ENCODE assay signal across 25 cellular contexts in the genomic region with DNA sequence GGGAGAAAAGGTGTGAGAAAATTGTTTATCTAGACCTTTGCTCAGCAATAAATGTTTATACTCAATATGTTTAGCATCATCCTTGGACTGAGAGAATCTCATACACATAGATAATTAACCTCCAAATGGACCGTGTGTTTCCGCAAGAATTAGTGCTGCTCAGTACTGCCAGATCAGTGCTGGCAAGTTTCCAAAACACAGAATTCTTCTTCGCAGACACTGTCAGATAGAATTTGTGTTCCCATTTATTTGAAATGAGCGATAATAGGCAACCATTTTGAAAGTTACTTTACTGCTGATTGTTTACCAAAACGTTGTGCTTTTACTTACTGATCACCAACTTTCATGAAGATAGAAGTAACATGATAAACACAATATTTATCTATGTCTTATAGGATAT. TPM values are rescaled to one million over a fixed set of nuclear protein-coding genes. Genes with fewer than 3 reads are reported as not detected.
DNase-seq lines count a peak whose midpoint lies in the region; FAIRE-seq and TF ChIP-seq lines count a peak whose summit lies in the region.
"Had no signal": no experiment of that assay in that cellular context is flagged by ENCODE, and none has a peak within 500 bp of the region (broad histone marks: within the 10 kb centered on the region; RNA-seq: fewer than 3 reads in every experiment).

No MANE protein-coding gene starts in this region.

- FAIRE-seq in islet of Langerhans (lab: Jason Lieb, UNC) = peak; percentile 55
- FAIRE-seq: HepG2, keratinocyte, RCC 7860 had no signal

- peaks cover 42% of the 10 kb centered on the region for H3K4me1 Mint-ChIP-seq in HFFc6 (ENCODE audit: low read depth)
- H3K4me1 Mint-ChIP-seq: activated T-helper 17 cell treated with anti-CD3 and anti-CD28 coated beads, Interleukin-2, amount 50 U/mL, for 72 hours; B cell had no signal

- H3K9me3 Mint-ChIP-seq in HFFc6 = no peaks in the 10 kb centered on the region
- H3K9me3 Mint-ChIP-seq: activated naive CD4-positive, alpha-beta T cell treated with anti-CD3 and anti-CD28 coated beads, Interleukin-2, amount 50 U/mL, for 72 hours; activated T-helper 17 cell treated with anti-CD3 and anti-CD28 coated beads, Interleukin-2, amount 50 U/mL, for 72 hours; naive thymus-derived CD4-positive, alpha-beta T cell had no signal

- H3K27me3 Mint-ChIP-seq in HFFc6 (ENCODE audit: insufficient read depth) = no peaks in the 10 kb centered on the region
- H3K27me3 Mint-ChIP-seq: activated T-helper 17 cell treated with anti-CD3 and anti-CD28 coated beads, Interleukin-2, amount 50 U/mL, for 72 hours; B cell; naive thymus-derived CD4-positive, alpha-beta T cell had no signal

- DNase-seq in DMS79 treated with DMSO at 0.1 percent for 48 hours (lab: John Stamatoyannopoulos, UW) (peak; percentile 37), DMS79 (lab: John Stamatoyannopoulos, UW) (no peak), COLO668 (lab: John Stamatoyannopoulos, UW; ENCODE audit: unreplicated experiment) (peak; percentile 2), NCI-H82 (lab: John Stamatoyannopoulos, UW) (peak; percentile 81), MV-4-11 (lab: John Stamatoyannopoulos, UW) (no peak), HFFc6 (no peak), AML-193 (lab: John Stamatoyannopoulos, UW) (no peak)
- DNase-seq: activated CD4-positive, alpha-beta T cell treated with anti-CD3 and anti-CD28 coated beads, Interleukin-2, amount 50 U/mL, for 4 hours; activated CD8-positive, alpha-beta memory T cell treated with anti-CD3 and anti-CD28 coated beads, Interleukin-2, amount 50 U/mL, for 4 hours; COR-L47; effector CD4-positive, alpha-beta T cell; erythroblast; foreskin melanocyte; GOT3; naive thymus-derived CD4-positive, alpha-beta T cell; ovary; right lobe of liver; trophoblast cell had no signal

- no peak overlapping the region for H3K4me3 Mint-ChIP-seq in HFFc6
- H3K4me3 Mint-ChIP-seq: activated T-helper 17 cell treated with anti-CD3 and anti-CD28 coated beads, Interleukin-2, amount 50 U/mL, for 72 hours; B cell; naive thymus-derived CD4-positive, alpha-beta T cell had no signal

- peaks cover 44% of the 10 kb centered on the region for H3K36me3 Mint-ChIP-seq in HFFc6 (ENCODE audit: low read depth)

- no peak overlapping the region for H3K27ac Mint-ChIP-seq in HFFc6
- H3K27ac Mint-ChIP-seq: activated naive CD4-positive, alpha-beta T cell treated with anti-CD3 and anti-CD28 coated beads, Interleukin-2, amount 50 U/mL, for 72 hours; activated T-helper 17 cell treated with anti-CD3 and anti-CD28 coated beads, Interleukin-2, amount 50 U/mL, for 72 hours; B cell; naive thymus-derived CD4-positive, alpha-beta T cell had no signal

- TF ChIP-seq CTCF in HFFc6 (IDR thresholded peaks at IDR 0.05) = no peak

RNA-seq across cellular contexts. Expression of gene STAMBPL1, which starts 33.8 kb away (rescaled TPM):
- total RNA-seq in HFFc6 (2021; fragmentation: NEBNext Ultra II Directional; extraction: Animal tissue kit (Norgen Biotek cat#: 25700)) = 10 to 100 TPM; 28.8 to 44.9 (median 40.6) TPM

RNA-seq across cellular contexts. Expression of gene ACTA2, which starts 38.8 kb away (rescaled TPM):
- total RNA-seq in HFFc6 (2021; fragmentation: NEBNext Ultra II Directional; extraction: Animal tissue kit (Norgen Biotek cat#: 25700)) = 100 to 1,000 TPM; 112 to 178 (median 164) TPM

Comparison
In these comparisons a context has a peak if more than half of its experiments do, and no peak if none do; other contexts are left out.
1. DNase-seq: peak in DMS79 treated with DMSO at 0.1 percent for 48 hours (single experiment), COLO668 (single experiment) and NCI-H82 (single experiment); none in DMS79 (single experiment), MV-4-11 (single experiment), HFFc6 (single experiment) and AML-193 (0 of 2).